ENCODE assay signal across 1 cellular context in the genomic region with DNA sequence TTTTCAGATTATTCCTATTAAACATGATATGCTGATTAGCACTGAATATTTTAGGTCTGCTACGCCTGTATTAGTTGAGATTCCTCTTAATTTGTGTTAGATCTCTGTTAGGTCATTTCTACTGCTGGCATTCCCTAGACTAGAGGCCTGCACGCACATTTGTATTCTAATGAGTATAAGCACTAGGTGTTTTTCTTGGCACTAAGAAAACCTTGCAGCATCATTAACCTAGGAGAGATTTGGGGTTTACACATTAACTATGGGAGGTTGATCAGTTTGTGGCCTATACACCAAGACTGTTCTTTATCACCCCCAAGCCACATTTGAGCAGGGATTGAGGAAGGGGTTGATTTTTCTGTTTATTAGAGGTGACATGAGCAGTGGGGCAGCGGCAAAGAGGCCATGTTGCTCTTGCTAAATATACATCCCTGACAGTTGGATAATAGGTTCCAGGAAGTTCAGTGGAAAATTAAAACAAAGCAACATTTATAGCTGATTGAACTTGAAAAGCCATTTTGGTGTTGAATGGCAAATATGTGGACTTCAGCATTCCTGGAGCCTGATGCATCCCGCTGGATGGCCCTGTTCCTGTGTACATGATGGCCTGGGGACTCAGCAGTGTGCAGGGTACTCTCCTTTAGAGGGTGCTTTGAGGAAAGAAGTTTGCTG.
A peak's percentile ranks its signal among the peaks of the same experiment; 100 is the strongest.
TF ChIP-seq lines count a peak whose summit lies in the region.

No MANE protein-coding gene starts in this region.

TF ChIP-seq in HepG2, 621 proteins besides CTCF, POLR2A, EP300 and RAD21 (continued from another document):
- TF ChIP-seq, protein P1, sequence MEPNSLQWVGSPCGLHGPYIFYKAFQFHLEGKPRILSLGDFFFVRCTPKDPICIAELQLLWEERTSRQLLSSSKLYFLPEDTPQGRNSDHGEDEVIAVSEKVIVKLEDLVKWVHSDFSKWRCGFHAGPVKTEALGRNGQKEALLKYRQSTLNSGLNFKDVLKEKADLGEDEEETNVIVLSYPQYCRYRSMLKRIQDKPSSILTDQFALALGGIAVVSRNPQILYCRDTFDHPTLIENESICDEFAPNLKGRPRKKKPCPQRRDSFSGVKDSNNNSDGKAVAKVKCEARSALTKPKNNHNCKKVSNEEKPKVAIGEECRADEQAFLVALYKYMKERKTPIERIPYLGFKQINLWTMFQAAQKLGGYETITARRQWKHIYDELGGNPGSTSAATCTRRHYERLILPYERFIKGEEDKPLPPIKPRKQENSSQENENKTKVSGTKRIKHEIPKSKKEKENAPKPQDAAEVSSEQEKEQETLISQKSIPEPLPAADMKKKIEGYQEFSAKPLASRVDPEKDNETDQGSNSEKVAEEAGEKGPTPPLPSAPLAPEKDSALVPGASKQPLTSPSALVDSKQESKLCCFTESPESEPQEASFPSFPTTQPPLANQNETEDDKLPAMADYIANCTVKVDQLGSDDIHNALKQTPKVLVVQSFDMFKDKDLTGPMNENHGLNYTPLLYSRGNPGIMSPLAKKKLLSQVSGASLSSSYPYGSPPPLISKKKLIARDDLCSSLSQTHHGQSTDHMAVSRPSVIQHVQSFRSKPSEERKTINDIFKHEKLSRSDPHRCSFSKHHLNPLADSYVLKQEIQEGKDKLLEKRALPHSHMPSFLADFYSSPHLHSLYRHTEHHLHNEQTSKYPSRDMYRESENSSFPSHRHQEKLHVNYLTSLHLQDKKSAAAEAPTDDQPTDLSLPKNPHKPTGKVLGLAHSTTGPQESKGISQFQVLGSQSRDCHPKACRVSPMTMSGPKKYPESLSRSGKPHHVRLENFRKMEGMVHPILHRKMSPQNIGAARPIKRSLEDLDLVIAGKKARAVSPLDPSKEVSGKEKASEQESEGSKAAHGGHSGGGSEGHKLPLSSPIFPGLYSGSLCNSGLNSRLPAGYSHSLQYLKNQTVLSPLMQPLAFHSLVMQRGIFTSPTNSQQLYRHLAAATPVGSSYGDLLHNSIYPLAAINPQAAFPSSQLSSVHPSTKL (CRISPR knock-in tag; IDR thresholded peaks at IDR 0.05), result peak; percentile 44; the same call in 1 of the 2 replicates
- TF ChIP-seq KDM1A (CRISPR knock-in tag; IDR thresholded peaks at IDR 0.05), result 0 out of 2 replicates have a peak, but pooled peaks have one; percentile 20
- TF ChIP-seq FOXA3 (CRISPR knock-in tag; IDR thresholded peaks at IDR 0.05), result peak; percentile 45; the same call in 1 of the 2 replicates
- TF ChIP-seq BCL6 (CRISPR knock-in tag; IDR thresholded peaks at IDR 0.05), result 0 out of 2 replicates have a peak, but pooled peaks have one; percentile 11
- TF ChIP-seq FOSL2 (CRISPR knock-in tag; IDR thresholded peaks at IDR 0.05), result peak; percentile 79
